8 cellular contexts compared by ENCODE assay signal in the genomic region with DNA sequence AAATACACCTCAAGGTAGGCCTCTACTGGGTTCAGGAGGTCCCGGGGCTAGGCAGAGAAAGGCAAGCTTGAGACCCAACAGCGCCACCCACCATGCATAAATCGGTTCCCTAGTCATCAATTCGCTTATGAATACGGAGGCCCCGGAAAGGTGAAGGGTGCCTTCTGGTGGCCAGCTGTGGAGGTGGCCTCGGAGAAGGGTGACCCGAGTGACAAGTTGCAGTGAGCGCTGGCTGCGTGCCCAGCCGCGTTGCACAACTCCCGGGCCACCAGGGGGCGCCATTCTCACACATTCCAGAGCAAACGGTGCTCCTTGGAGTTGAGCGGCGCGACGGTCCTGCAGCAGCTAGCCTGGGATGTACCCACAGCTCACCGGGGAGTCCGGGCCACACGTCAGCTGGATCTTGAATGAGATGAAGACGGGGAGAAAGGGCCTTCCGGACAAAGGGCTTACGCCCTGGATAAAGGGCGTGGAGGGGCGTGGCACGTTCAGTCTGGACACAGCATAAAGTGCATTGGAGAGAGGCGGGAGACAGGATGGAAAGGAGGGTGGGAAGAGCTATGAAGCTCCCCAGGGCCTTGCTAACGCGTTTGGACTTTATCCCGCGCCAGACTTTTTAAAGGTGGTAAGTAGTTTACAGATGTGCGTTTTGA. TPM values are rescaled to one million over a fixed set of nuclear protein-coding genes. Genes with fewer than 3 reads are reported as not detected.
DNase-seq lines count a peak whose midpoint lies in the region; ATAC-seq and TF ChIP-seq lines count a peak whose summit lies in the region.

No MANE protein-coding gene starts in this region.

- H2BK12ac ChIP-seq in H9 (ENCODE audit: insufficient read length, low read depth, low read length): no peak overlapping the region

- H3K23me2 ChIP-seq in H9 (ENCODE audit: insufficient read length, low read depth, low read length, poor library complexity, severe bottlenecking): peaks cover 5% of the 10 kb centered on the region

- H3K27ac ChIP-seq in H9 (ENCODE audit: insufficient read length, low read depth, low read length) (no peak overlapping the region), RWPE2 (ENCODE audit: poor library complexity, severe bottlenecking) (peak overlapping the region; percentile 98)

- no peak overlapping the region for H3K9ac ChIP-seq in H9 (ENCODE audit: extremely low read depth, insufficient read length, low read length)

- no peak overlapping the region for H2BK15ac ChIP-seq in H9 (ENCODE audit: low read depth, low read length)

- no peaks in the 10 kb centered on the region for H3K4me1 ChIP-seq in H9 (ENCODE audit: insufficient read depth, low read length)
- peaks cover 22% of the 10 kb centered on the region for H3K4me1 ChIP-seq in RWPE2 (ENCODE audit: insufficient read depth, poor library complexity, severe bottlenecking)

- H2AK5ac ChIP-seq in H9 (ENCODE audit: insufficient read length, low read length): no peak overlapping the region

- H3K27me3 Mint-ChIP-seq in H9 (ENCODE audit: low read depth): peaks cover 12% of the 10 kb centered on the region

- H3K27ac Mint-ChIP-seq in H9: peak overlapping the region in 1 of 3 experiments; percentile 46; a peak in 1 of 7 replicates

- H3K4ac ChIP-seq in H9 (ENCODE audit: low read depth, low read length): no peak overlapping the region

- H3K9me3 Mint-ChIP-seq in H9: no peaks in the 10 kb centered on the region; a peak in 1 of 5 replicates

- peak; percentile 82 for DNase-seq in G401 (ENCODE audit: low spot score)
- peak; percentile 99 for DNase-seq in H9
- DNase-seq in M059J (ENCODE audit: low read depth): peak; percentile 83
- DNase-seq in RWPE2 (ENCODE audit: low spot score): peak; percentile 96
- DNase-seq in activated T-helper 9 cell treated with anti-CD3 and anti-CD28 coated beads, Interleukin-2, amount 50 U/mL, for 16 hours (ENCODE audit: low read depth): peak; percentile 99
- peak; percentile 88 to 95 for DNase-seq in foreskin fibroblast
- peak in 55 of 56 donors; percentile 33 to 97 (median 84) for DNase-seq in nucleus accumbens (lab: John Stamatoyannopoulos, UW)
- peak; percentile 93 for DNase-seq in superior temporal gyrus (ENCODE audit: extremely low spot score)

- no peak overlapping the region for H2BK20ac ChIP-seq in H9 (ENCODE audit: low read depth, low read length, poor library complexity, severe bottlenecking)

- H4K8ac ChIP-seq in H9 (replicated peaks; ENCODE audit: insufficient read length, low read depth, low read length): no peak overlapping the region

- H3K9me3 ChIP-seq in H9 (ENCODE audit: control insufficient read depth, low read depth, low read length) (no peaks in the 10 kb centered on the region), RWPE2 (ENCODE audit: severe bottlenecking) (no peaks in the 10 kb centered on the region)

- peak; percentile 66 for ATAC-seq in RWPE2 (ENCODE audit: low read depth)

- H3K4me1 Mint-ChIP-seq in H9: peaks cover 20 to 24% of the 10 kb centered on the region in 2 experiments

- H2AFZ ChIP-seq in H9 (ENCODE audit: low read length): no peak overlapping the region

- in situ Hi-C loops in G401 (cut with HindIII; ENCODE audit: low sequenced_read_pairs): no loop called here

- no peak overlapping the region for H2BK5ac ChIP-seq in H9 (ENCODE audit: insufficient read length, low read length)

- H3K79me2 ChIP-seq in H9 (ENCODE audit: insufficient read depth, low read length): no peaks in the 10 kb centered on the region

- no peak overlapping the region for H4K5ac ChIP-seq in H9 (ENCODE audit: insufficient read length, low read depth, low read length)

- H3K4me3 Mint-ChIP-seq in H9: peak overlapping the region; percentile 51 to 71

- no peak overlapping the region for H4K91ac ChIP-seq in H9 (ENCODE audit: insufficient read length, low read depth, low read length)

- no peak overlapping the region for H3K56ac ChIP-seq in H9 (ENCODE audit: insufficient read length, low read depth, low read length)

- H2BK120ac ChIP-seq in H9 (ENCODE audit: low read depth, low read length, poor library complexity, severe bottlenecking): no peak overlapping the region

- no peak overlapping the region for H3K14ac ChIP-seq in H9 (ENCODE audit: insufficient read depth, low read length)

- WGBS in H9 (ENCODE audit: extremely low coverage, insufficient read length, low lambda C conversion rate): no CpG with 5 or more reads among the region's 34 CpGs

- H3K4me3 ChIP-seq in RWPE2 (ENCODE audit: severe bottlenecking) (peak overlapping the region; percentile 24), foreskin fibroblast (ENCODE audit: low read depth in 1 of 2, low read length in 2 of 2) (peak overlapping the region; percentile 49 to 56)

- peak overlapping the region; percentile 47 for H3K4me2 ChIP-seq in H9 (ENCODE audit: insufficient read depth, insufficient read length, low read length)

- H3T11ph ChIP-seq in H9 (ENCODE audit: low read length): no peak overlapping the region

- no peaks in the 10 kb centered on the region for H3K27me3 ChIP-seq in H9 (ENCODE audit: insufficient read depth, low read length)
- no peaks in the 10 kb centered on the region for H3K27me3 ChIP-seq in RWPE2 (ENCODE audit: insufficient read depth, poor library complexity, severe bottlenecking)

- no peaks in the 10 kb centered on the region for H3K79me1 ChIP-seq in H9 (ENCODE audit: insufficient read depth, low read depth, low read length, poor library complexity, severe bottlenecking)

- H3K36me3 ChIP-seq in RWPE2 (ENCODE audit: low read depth): no peaks in the 10 kb centered on the region

- no peak overlapping the region for H3K23ac ChIP-seq in H9 (ENCODE audit: insufficient read length, low read depth, low read length)

- peak; percentile 100 for TF ChIP-seq CTCF in H9 (conservative IDR thresholded peaks at IDR 0.05)
- peak; percentile 97 for TF ChIP-seq CTCF in RWPE2 (IDR thresholded peaks at IDR 0.05; ENCODE audit: poor library complexity, severe bottlenecking)
- peak; percentile 82 for TF ChIP-seq CTCF in foreskin fibroblast (IDR thresholded peaks at IDR 0.05; ENCODE audit: low read depth, low read length)

- no peak overlapping the region for H3K18ac ChIP-seq in H9 (ENCODE audit: insufficient read length, low read depth, low read length)

- H4K20me1 ChIP-seq in H9 (ENCODE audit: control insufficient read depth, insufficient read depth, insufficient read length): no peaks in the 10 kb centered on the region

- H3K36me3 Mint-ChIP-seq in H9 (ENCODE audit: insufficient read depth in 1 of 3, low read depth in 3 of 3): no peaks in the 10 kb centered on the region

RNA-seq across cellular contexts. Expression of a gene that starts 20.4 kb away (rescaled TPM):
- total RNA-seq in G401 (2014; rRNA removed; shearing (Covaris generic)): 1,848 and 2,842 TPM in 2 replicates
- total RNA-seq in H9 (2021): 755 and 770 TPM in 2 replicates
- 7,017 and 9,457 TPM in 2 replicates for total RNA-seq in M059J (2014; rRNA removed; shearing (Covaris generic))

RNA-seq across cellular contexts. Expression of a gene that starts 45.0 kb away (rescaled TPM):
- 5.5 and 9.9 TPM in 2 replicates for total RNA-seq in G401 (2014; rRNA removed; shearing (Covaris generic))
- total RNA-seq in H9 (2021): 1.4 and 1.7 TPM in 2 replicates
- 0.81 and 3.7 TPM in 2 replicates for total RNA-seq in M059J (2014; rRNA removed; shearing (Covaris generic))

RNA-seq across cellular contexts. Expression of a gene that starts 45.1 kb away (rescaled TPM):
- total RNA-seq in G401 (2014; rRNA removed; shearing (Covaris generic)): 53.3 and 133 TPM in 2 replicates
- 110 and 113 TPM in 2 replicates for total RNA-seq in H9 (2021)
- 52.7 and 81.2 TPM in 2 replicates for total RNA-seq in M059J (2014; rRNA removed; shearing (Covaris generic))
